ENCODE assay signal across 11 cellular contexts in the genomic region with DNA sequence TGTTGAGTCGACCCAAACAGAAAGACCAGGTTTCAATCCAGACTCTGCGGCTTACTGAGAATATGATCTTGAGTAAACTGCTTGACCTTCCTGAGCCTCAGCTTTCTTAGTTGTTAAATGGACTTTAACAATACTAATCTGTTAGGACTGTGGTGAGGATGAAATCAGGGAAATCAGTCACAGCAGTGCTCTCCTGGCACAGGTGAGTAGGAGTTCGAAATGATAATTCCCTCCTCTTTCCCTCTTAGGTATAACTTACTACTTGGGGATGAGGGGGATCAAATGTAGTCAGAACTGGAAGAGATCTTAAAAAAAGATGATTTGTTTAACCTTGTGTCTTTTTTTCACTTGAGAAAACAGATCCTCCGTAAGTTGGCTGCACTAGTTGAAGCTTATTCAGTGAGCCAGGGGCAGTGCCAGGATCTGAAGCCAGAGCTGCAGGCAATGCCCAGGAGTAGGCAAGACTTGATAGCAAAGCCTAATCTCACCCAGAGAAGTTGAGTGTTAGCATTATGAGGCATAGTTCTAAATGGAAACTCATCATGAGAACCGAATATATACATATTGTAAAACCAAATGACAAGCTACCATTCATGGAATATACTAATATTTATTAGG. TPM values are rescaled to one million over a fixed set of nuclear protein-coding genes. Genes with fewer than 3 reads are reported as not detected.
A peak's percentile ranks its signal among the peaks of the same experiment; 100 is the strongest.
DNase-seq lines count a peak whose midpoint lies in the region; ATAC-seq and TF ChIP-seq lines count a peak whose summit lies in the region.
"Had no signal": no experiment of that assay in that cellular context is flagged by ENCODE, and none has a peak within 500 bp of the region (broad histone marks: within the 10 kb centered on the region; RNA-seq: fewer than 3 reads in every experiment).

No MANE protein-coding gene starts in this region.

- no peaks in the 10 kb centered on the region for H3K79me2 ChIP-seq in neural progenitor cell (ENCODE audit: low read depth)

- peaks cover 5% of the 10 kb centered on the region for H3F3A ChIP-seq in neural progenitor cell (ENCODE audit: low read depth)

- peak overlapping the region; percentile 94 for H3K4me3 Mint-ChIP-seq in WTC11
- H3K4me3 Mint-ChIP-seq in neural progenitor cell, result peak overlapping the region; percentile 99
- H3K4me3 Mint-ChIP-seq: activated CD8-positive, alpha-beta T cell treated with anti-CD3 and anti-CD28 coated beads, Interleukin-2, amount 10 ng/mL, durations not matched to agents 7 days and 5 days; effector memory CD8-positive, alpha-beta T cell had no signal

- CTCF ChIA-PET in WTC11 (lab: Charles Lee), result interaction anchor here (1.1 kb wide), 1 partner anchor 157 kb away, joined by 3 read pairs; no protein-coding TSS in a partner anchor

- H3K36me3 ChIP-seq in neural progenitor cell, result no peaks in the 10 kb centered on the region
- no peaks in the 10 kb centered on the region for H3K36me3 ChIP-seq in urinary bladder (ENCODE audit: insufficient read depth)

- H3K9ac ChIP-seq in neural progenitor cell, result no peak overlapping the region

- H3K36me3 Mint-ChIP-seq in WTC11 (no peaks in the 10 kb centered on the region), neural progenitor cell (peaks cover 3% of the 10 kb centered on the region)
- H3K36me3 Mint-ChIP-seq: activated naive CD8-positive, alpha-beta T cell; T-cell had no signal

- peak overlapping the region; percentile 88 for H3K4me2 ChIP-seq in neural progenitor cell

- no peak for DNase-seq in WTC11 (ENCODE audit: low spot score)
- DNase-seq in foreskin fibroblast, result no peak
- DNase-seq in neural progenitor cell (ENCODE audit: low spot score), result no peak
- no peak for DNase-seq in EL
- DNase-seq: activated CD8-positive, alpha-beta T cell treated with anti-CD3 and anti-CD28 coated beads, Interleukin-2, amount 10 ng/mL, durations not matched to agents 7 days and 5 days; effector memory CD8-positive, alpha-beta T cell; T-cell had no signal

- POLR2A ChIA-PET in WTC11 (lab: Charles Lee), result no interaction called here

- peaks cover 17% of the 10 kb centered on the region for H3K4me1 Mint-ChIP-seq in WTC11
- peaks cover 22% of the 10 kb centered on the region for H3K4me1 Mint-ChIP-seq in neural progenitor cell

- no peak for TF ChIP-seq CTCF in WTC11 (IDR thresholded peaks at IDR 0.05)
- no peak for TF ChIP-seq CTCF in foreskin fibroblast (IDR thresholded peaks at IDR 0.05; ENCODE audit: low read depth, low read length)
- no peak for TF ChIP-seq CTCF in neural progenitor cell (IDR thresholded peaks at IDR 0.05)

- H3K9me3 ChIP-seq in neural progenitor cell (ENCODE audit: low read depth), result no peaks in the 10 kb centered on the region

- H3K9me3 Mint-ChIP-seq in WTC11, result no peaks in the 10 kb centered on the region
- H3K9me3 Mint-ChIP-seq in neural progenitor cell, result peaks cover 3% of the 10 kb centered on the region
- H3K9me3 Mint-ChIP-seq: T-cell had no signal

- H4K20me1 ChIP-seq in neural progenitor cell (ENCODE audit: low read depth), result peaks cover 6% of the 10 kb centered on the region

- H3K27ac Mint-ChIP-seq in WTC11 (no peak overlapping the region), neural progenitor cell (no peak overlapping the region)
- H3K27ac Mint-ChIP-seq: activated CD8-positive, alpha-beta T cell treated with anti-CD3 and anti-CD28 coated beads, Interleukin-2, amount 10 ng/mL, durations not matched to agents 7 days and 5 days; activated naive CD8-positive, alpha-beta T cell; effector memory CD8-positive, alpha-beta T cell; T-cell had no signal

- H3K27me3 ChIP-seq in neural progenitor cell, result peaks cover 67% of the 10 kb centered on the region

- peak overlapping the region; percentile 70 to 90 for H3K4me3 ChIP-seq in foreskin fibroblast (ENCODE audit: low read depth in 1 of 2, low read length in 2 of 2)
- H3K4me3 ChIP-seq in neural progenitor cell, result peak overlapping the region; percentile 60
- H3K4me3 ChIP-seq in urinary bladder (ENCODE audit: low read depth, low read length), result peak overlapping the region; percentile 59

- no peaks in the 10 kb centered on the region for H3K4me1 ChIP-seq in neural progenitor cell
- H3K4me1 ChIP-seq in urinary bladder (ENCODE audit: insufficient read depth), result no peaks in the 10 kb centered on the region

- H3K27me3 Mint-ChIP-seq in WTC11 (ENCODE audit: low read depth) (peaks cover 86% of the 10 kb centered on the region), neural progenitor cell (ENCODE audit: insufficient read depth, low read depth) (peaks cover 10% of the 10 kb centered on the region)

- H3K27ac ChIP-seq in neural progenitor cell, result no peak overlapping the region
- H3K27ac ChIP-seq in urinary bladder (ENCODE audit: low read depth), result no peak overlapping the region

- WGBS in urinary bladder, result 52% methylated on average over 5 of the region's 5 CpGs

- ATAC-seq in WTC11 (no peak), GM18517 (IDR thresholded peaks at IDR 0.05; ENCODE audit: unreplicated experiment) (no peak), HG02852 (IDR thresholded peaks at IDR 0.05; ENCODE audit: unreplicated experiment) (no peak)
- ATAC-seq: activated CD8-positive, alpha-beta T cell treated with anti-CD3 and anti-CD28 coated beads, Interleukin-2, amount 10 ng/mL, durations not matched to agents 7 days and 5 days; effector memory CD8-positive, alpha-beta T cell; T-cell had no signal

- no peak overlapping the region for H2AFZ ChIP-seq in neural progenitor cell (replicated peaks)

TF ChIP-seq in WTC11, 78 proteins besides CTCF, POLR2A, EP300 and RAD21 (continues in another document):
- TF ChIP-seq, protein P1, sequence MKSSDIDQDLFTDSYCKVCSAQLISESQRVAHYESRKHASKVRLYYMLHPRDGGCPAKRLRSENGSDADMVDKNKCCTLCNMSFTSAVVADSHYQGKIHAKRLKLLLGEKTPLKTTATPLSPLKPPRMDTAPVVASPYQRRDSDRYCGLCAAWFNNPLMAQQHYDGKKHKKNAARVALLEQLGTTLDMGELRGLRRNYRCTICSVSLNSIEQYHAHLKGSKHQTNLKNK (CRISPR knock-in tag; IDR thresholded peaks at IDR 0.05), result no peak
- no peak for TF ChIP-seq HMGA2 (CRISPR knock-in tag; IDR thresholded peaks at IDR 0.05)
- TF ChIP-seq, protein P2, sequence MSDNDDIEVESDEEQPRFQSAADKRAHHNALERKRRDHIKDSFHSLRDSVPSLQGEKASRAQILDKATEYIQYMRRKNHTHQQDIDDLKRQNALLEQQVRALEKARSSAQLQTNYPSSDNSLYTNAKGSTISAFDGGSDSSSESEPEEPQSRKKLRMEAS (CRISPR knock-in tag; IDR thresholded peaks at IDR 0.05), result no peak
- TF ChIP-seq, protein P3, sequence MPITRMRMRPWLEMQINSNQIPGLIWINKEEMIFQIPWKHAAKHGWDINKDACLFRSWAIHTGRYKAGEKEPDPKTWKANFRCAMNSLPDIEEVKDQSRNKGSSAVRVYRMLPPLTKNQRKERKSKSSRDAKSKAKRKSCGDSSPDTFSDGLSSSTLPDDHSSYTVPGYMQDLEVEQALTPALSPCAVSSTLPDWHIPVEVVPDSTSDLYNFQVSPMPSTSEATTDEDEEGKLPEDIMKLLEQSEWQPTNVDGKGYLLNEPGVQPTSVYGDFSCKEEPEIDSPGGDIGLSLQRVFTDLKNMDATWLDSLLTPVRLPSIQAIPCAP (CRISPR knock-in tag; IDR thresholded peaks at IDR 0.05), result no peak
- TF ChIP-seq, protein P4, sequence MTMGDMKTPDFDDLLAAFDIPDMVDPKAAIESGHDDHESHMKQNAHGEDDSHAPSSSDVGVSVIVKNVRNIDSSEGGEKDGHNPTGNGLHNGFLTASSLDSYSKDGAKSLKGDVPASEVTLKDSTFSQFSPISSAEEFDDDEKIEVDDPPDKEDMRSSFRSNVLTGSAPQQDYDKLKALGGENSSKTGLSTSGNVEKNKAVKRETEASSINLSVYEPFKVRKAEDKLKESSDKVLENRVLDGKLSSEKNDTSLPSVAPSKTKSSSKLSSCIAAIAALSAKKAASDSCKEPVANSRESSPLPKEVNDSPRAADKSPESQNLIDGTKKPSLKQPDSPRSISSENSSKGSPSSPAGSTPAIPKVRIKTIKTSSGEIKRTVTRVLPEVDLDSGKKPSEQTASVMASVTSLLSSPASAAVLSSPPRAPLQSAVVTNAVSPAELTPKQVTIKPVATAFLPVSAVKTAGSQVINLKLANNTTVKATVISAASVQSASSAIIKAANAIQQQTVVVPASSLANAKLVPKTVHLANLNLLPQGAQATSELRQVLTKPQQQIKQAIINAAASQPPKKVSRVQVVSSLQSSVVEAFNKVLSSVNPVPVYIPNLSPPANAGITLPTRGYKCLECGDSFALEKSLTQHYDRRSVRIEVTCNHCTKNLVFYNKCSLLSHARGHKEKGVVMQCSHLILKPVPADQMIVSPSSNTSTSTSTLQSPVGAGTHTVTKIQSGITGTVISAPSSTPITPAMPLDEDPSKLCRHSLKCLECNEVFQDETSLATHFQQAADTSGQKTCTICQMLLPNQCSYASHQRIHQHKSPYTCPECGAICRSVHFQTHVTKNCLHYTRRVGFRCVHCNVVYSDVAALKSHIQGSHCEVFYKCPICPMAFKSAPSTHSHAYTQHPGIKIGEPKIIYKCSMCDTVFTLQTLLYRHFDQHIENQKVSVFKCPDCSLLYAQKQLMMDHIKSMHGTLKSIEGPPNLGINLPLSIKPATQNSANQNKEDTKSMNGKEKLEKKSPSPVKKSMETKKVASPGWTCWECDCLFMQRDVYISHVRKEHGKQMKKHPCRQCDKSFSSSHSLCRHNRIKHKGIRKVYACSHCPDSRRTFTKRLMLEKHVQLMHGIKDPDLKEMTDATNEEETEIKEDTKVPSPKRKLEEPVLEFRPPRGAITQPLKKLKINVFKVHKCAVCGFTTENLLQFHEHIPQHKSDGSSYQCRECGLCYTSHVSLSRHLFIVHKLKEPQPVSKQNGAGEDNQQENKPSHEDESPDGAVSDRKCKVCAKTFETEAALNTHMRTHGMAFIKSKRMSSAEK (CRISPR knock-in tag; IDR thresholded peaks at IDR 0.05; ENCODE audit: borderline replicate concordance), result no peak
- no peak for TF ChIP-seq ZNF121 (CRISPR knock-in tag; IDR thresholded peaks at IDR 0.05)
- no peak for TF ChIP-seq ZBTB21 (CRISPR knock-in tag; IDR thresholded peaks at IDR 0.05; ENCODE audit: borderline replicate concordance)
- TF ChIP-seq RORB (CRISPR knock-in tag; IDR thresholded peaks at IDR 0.05), result no peak
- TF ChIP-seq, protein P5, sequence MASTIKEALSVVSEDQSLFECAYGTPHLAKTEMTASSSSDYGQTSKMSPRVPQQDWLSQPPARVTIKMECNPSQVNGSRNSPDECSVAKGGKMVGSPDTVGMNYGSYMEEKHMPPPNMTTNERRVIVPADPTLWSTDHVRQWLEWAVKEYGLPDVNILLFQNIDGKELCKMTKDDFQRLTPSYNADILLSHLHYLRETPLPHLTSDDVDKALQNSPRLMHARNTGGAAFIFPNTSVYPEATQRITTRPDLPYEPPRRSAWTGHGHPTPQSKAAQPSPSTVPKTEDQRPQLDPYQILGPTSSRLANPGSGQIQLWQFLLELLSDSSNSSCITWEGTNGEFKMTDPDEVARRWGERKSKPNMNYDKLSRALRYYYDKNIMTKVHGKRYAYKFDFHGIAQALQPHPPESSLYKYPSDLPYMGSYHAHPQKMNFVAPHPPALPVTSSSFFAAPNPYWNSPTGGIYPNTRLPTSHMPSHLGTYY (CRISPR knock-in tag; IDR thresholded peaks at IDR 0.05), result no peak

RNA-seq across cellular contexts. Expression of a gene that starts 1.8 kb away (rescaled TPM):
- total RNA-seq in WTC11 (2021) (26.6 to 32.2 TPM (median 29.2 TPM) in 3 replicates), neural progenitor cell (ENCODE audit: low replicate concordance) (4.2 and 5.8 TPM in 2 replicates), urinary bladder (37.4 TPM)
- polyA plus RNA-seq in urinary bladder, result 7.6 TPM
